ENCODE assay signal across 16 cellular contexts in the genomic region with DNA sequence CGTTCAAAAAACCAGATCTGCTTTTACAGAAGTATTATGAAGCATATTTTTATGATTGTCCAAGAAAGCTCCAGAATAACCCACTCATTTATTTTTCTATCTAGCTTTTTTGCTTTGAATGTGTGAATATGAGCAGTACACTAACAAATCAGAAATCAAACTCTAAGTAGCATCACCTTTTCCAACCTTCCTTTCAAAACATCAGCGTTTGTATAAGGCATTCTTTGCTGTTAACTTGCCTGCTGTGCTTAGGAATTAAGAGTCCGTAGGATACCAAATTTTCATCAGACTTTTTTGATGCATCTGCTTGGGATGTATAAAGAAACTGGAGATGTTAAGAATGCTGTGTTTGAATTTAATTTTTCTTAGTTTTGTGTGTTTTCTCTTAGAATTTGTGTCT. TPM values are rescaled to one million over a fixed set of nuclear protein-coding genes. Genes with fewer than 3 reads are reported as not detected.
DNase-seq lines count a peak whose midpoint lies in the region; TF ChIP-seq lines count a peak whose summit lies in the region.
"Had no signal": no experiment of that assay in that cellular context is flagged by ENCODE, and none has a peak within 500 bp of the region (broad histone marks: within the 10 kb centered on the region; RNA-seq: fewer than 3 reads in every experiment).

No MANE protein-coding gene starts in this region.

- H3K79me2 ChIP-seq in ACC112 (ENCODE audit: control insufficient read depth, insufficient read depth, low read length, unreplicated experiment) (peaks cover 36% of the 10 kb centered on the region), H9 (ENCODE audit: insufficient read depth, low read length) (peaks cover 3% of the 10 kb centered on the region; the same call in 1 of the 2 replicates)

- DNase-seq in G401 (ENCODE audit: low spot score): peak; percentile 44
- DNase-seq in astrocyte of the spinal cord (ENCODE audit: low read depth, low spot score): no peak
- no peak for DNase-seq in NOMO-1 (lab: John Stamatoyannopoulos, UW; ENCODE audit: unreplicated experiment in 2 of 2)
- no peak for DNase-seq in H9
- no peak for DNase-seq in T-helper 9 cell
- DNase-seq in NCI-H146 (lab: John Stamatoyannopoulos, UW): no peak
- DNase-seq: AML-193, aorta, endodermal cell, left cardiac atrium, NCI-H1436 treated with DMSO at 0.1 percent for 48 hours, NCI-H774, occipital lobe had no signal

- H3K9me3 Mint-ChIP-seq in nephron (no peaks in the 10 kb centered on the region), H9 (peaks cover 4% of the 10 kb centered on the region in 2 experiments; a peak in 3 of 5 replicates)
- H3K9me3 Mint-ChIP-seq: endodermal cell had no signal

- no peak overlapping the region for H2BK20ac ChIP-seq in H9 (ENCODE audit: low read depth, low read length, poor library complexity, severe bottlenecking)

- H4K20me1 ChIP-seq in H9 (ENCODE audit: control insufficient read depth, insufficient read depth, insufficient read length): no peaks in the 10 kb centered on the region

- peaks cover 31% of the 10 kb centered on the region for H3K36me3 Mint-ChIP-seq in nephron (ENCODE audit: low read depth)
- H3K36me3 Mint-ChIP-seq in H9 (ENCODE audit: insufficient read depth in 1 of 3, low read depth in 3 of 3): peaks cover 6 to 46% (median 27%) of the 10 kb centered on the region in 3 experiments

- H2AK5ac ChIP-seq in H9 (ENCODE audit: insufficient read length, low read length): no peak overlapping the region

- H3K27me3 Mint-ChIP-seq in nephron (ENCODE audit: low read depth) (peaks cover 5% of the 10 kb centered on the region), H9 (ENCODE audit: low read depth) (no peaks in the 10 kb centered on the region)

- H4K5ac ChIP-seq in H9 (ENCODE audit: insufficient read length, low read depth, low read length): no peak overlapping the region

- H3K4me2 ChIP-seq in H9 (ENCODE audit: insufficient read depth, insufficient read length, low read length): no peak overlapping the region

- H3K9ac ChIP-seq in H9 (ENCODE audit: extremely low read depth, insufficient read length, low read length): no peak overlapping the region

- peak overlapping the region; percentile 28 for H3K4me3 ChIP-seq in ACC112 (ENCODE audit: low read depth, low read length)
- peak overlapping the region; percentile 23 for H3K4me3 ChIP-seq in astrocyte of the spinal cord (ENCODE audit: low read depth, low read length)
- H3K4me3 ChIP-seq: K562 had no signal

- no peak for TF ChIP-seq CTCF in astrocyte of the spinal cord (IDR thresholded peaks at IDR 0.05; ENCODE audit: low read depth, low read length)
- no peak for TF ChIP-seq CTCF in nephron (IDR thresholded peaks at IDR 0.05; ENCODE audit: unreplicated experiment in 3 of 3)
- no peak for TF ChIP-seq CTCF in H9 (conservative IDR thresholded peaks at IDR 0.05)

- no peak overlapping the region for H4K8ac ChIP-seq in H9 (replicated peaks; ENCODE audit: insufficient read length, low read depth, low read length)

- no peak overlapping the region for H3K14ac ChIP-seq in H9 (ENCODE audit: insufficient read depth, low read length)

- no peak overlapping the region for H2BK5ac ChIP-seq in H9 (ENCODE audit: insufficient read length, low read length)

- no peak overlapping the region for H2BK120ac ChIP-seq in H9 (ENCODE audit: low read depth, low read length, poor library complexity, severe bottlenecking)

- no peak overlapping the region for H3K56ac ChIP-seq in H9 (ENCODE audit: insufficient read length, low read depth, low read length)

- no peaks in the 10 kb centered on the region for H3K36me3 ChIP-seq in ACC112 (ENCODE audit: insufficient read depth, low read length)

- H3K4me1 Mint-ChIP-seq in nephron (peaks cover 46% of the 10 kb centered on the region), H9 (peaks cover 19 to 38% of the 10 kb centered on the region in 2 experiments)

- H4K91ac ChIP-seq in H9 (ENCODE audit: insufficient read length, low read depth, low read length): no peak overlapping the region

- H3K9me3 ChIP-seq in H9 (ENCODE audit: control insufficient read depth, low read depth, low read length): no peaks in the 10 kb centered on the region

- no peaks in the 10 kb centered on the region for H3K27me3 ChIP-seq in ACC112 (ENCODE audit: insufficient read depth, low read length)
- H3K27me3 ChIP-seq in H9 (ENCODE audit: insufficient read depth, low read length): no peaks in the 10 kb centered on the region

- H3K4me3 Mint-ChIP-seq in nephron: peak overlapping the region; percentile 17 to 66 (median 59)
- peak overlapping the region in 1 of 2 experiments; percentile 17; a peak in 1 of 5 replicates for H3K4me3 Mint-ChIP-seq in H9
- H3K4me3 Mint-ChIP-seq: endodermal cell had no signal

- H2AFZ ChIP-seq in ACC112 (ENCODE audit: low read length, unreplicated experiment) (no peak overlapping the region), H9 (ENCODE audit: low read length) (no peak overlapping the region)

- H3K23me2 ChIP-seq in H9 (ENCODE audit: insufficient read length, low read depth, low read length, poor library complexity, severe bottlenecking): peaks cover 10% of the 10 kb centered on the region

- no peak overlapping the region for H2BK12ac ChIP-seq in H9 (ENCODE audit: insufficient read length, low read depth, low read length)

- H3K4ac ChIP-seq in H9 (ENCODE audit: low read depth, low read length): no peak overlapping the region

- H3K23ac ChIP-seq in H9 (ENCODE audit: insufficient read length, low read depth, low read length): no peak overlapping the region

- H3K27ac ChIP-seq in ACC112 (ENCODE audit: low read depth, low read length) (no peak overlapping the region), H9 (ENCODE audit: insufficient read length, low read depth, low read length) (no peak overlapping the region)

- H3K18ac ChIP-seq in H9 (ENCODE audit: insufficient read length, low read depth, low read length): no peak overlapping the region

- H3T11ph ChIP-seq in H9 (ENCODE audit: low read length): no peak overlapping the region

- H3K27ac Mint-ChIP-seq in nephron: no peak overlapping the region
- no peak overlapping the region; a peak in 1 of 7 replicates for H3K27ac Mint-ChIP-seq in H9
- H3K27ac Mint-ChIP-seq: endodermal cell had no signal

- H3K4me1 ChIP-seq in ACC112 (ENCODE audit: control insufficient read depth, insufficient read depth, low read length, unreplicated experiment): peaks cover 36% of the 10 kb centered on the region
- peaks cover 3% of the 10 kb centered on the region; the same call in 1 of the 2 replicates for H3K4me1 ChIP-seq in H9 (ENCODE audit: insufficient read depth, low read length)

- in situ Hi-C loops in G401 (cut with HindIII; ENCODE audit: low sequenced_read_pairs): no loop called here
- in situ Hi-C loops in astrocyte of the spinal cord (cut with HindIII; ENCODE audit: low sequenced_read_pairs): no loop called here

- no CpG with 5 or more reads among the region's 3 CpGs for WGBS in H9 (ENCODE audit: extremely low coverage, insufficient read length, low lambda C conversion rate)

- no peak overlapping the region for H2BK15ac ChIP-seq in H9 (ENCODE audit: low read depth, low read length)

- H3K79me1 ChIP-seq in H9 (ENCODE audit: insufficient read depth, low read depth, low read length, poor library complexity, severe bottlenecking): peaks cover 2% of the 10 kb centered on the region

RNA-seq across cellular contexts. Expression of a gene that starts 3.8 kb away (rescaled TPM):
- total RNA-seq in G401 (2014; rRNA removed; shearing (Covaris generic)): 65.7 and 78.6 TPM in 2 replicates
- total RNA-seq in H9 (2021): 35.1 and 36.5 TPM in 2 replicates
